ENCODE assay signal across 10 cellular contexts in the genomic region with DNA sequence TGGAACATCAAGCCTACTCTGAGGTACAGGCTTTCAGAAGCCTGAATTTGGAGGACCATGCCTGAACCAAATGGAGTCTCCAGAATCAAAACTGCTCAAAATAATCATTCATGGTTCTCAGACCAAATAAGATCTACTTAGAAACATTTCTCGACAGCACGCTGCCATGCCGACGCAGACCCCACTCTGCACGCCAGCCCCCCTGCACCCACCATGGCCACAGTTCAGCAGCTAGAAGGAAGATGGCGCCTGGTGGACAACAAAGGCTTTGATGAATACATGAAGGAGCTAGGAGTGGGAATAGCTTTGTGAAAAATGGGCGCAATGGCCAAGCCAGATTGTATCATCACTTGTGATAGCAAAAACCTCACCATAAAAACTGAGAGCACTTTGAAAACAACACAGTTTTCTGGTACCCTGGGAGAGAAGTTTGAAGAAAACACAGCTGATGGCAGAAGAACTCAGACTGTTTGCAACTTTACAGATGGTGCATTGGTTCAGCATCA.
"Had no signal": no experiment of that assay in that cellular context is flagged by ENCODE, and none has a peak within 500 bp of the region (broad histone marks: within the 10 kb centered on the region; RNA-seq: fewer than 3 reads in every experiment).

No MANE protein-coding gene starts in this region.

- H3K27ac Mint-ChIP-seq: GM23338, H9, HFFc6 had no signal

- H3K9me3 Mint-ChIP-seq: GM23338, H9, HFFc6 had no signal

- H2AFZ ChIP-seq: GM23248, GM23338 had no signal

- H3K27ac ChIP-seq: GM23248 had no signal

- H3K4me3 ChIP-seq: GM23248, GM23338, HAP-1 had no signal

- H3K4me3 Mint-ChIP-seq: GM23338, H9, HFFc6 had no signal

- H3K9me3 ChIP-seq: HAP-1 had no signal

- ATAC-seq: GM23338, HCT116 had no signal

- H3K36me3 ChIP-seq: HAP-1 had no signal

- DNase-seq: GM23248, H7, H9, HCEC 1CT, HFFc6 had no signal

- H3K9ac ChIP-seq: GM23248 had no signal

- H3K4me2 ChIP-seq: GM23338 had no signal

- FAIRE-seq: H1, H54 had no signal

- H3K4me1 ChIP-seq: HAP-1 had no signal
